In the genomic region with DNA sequence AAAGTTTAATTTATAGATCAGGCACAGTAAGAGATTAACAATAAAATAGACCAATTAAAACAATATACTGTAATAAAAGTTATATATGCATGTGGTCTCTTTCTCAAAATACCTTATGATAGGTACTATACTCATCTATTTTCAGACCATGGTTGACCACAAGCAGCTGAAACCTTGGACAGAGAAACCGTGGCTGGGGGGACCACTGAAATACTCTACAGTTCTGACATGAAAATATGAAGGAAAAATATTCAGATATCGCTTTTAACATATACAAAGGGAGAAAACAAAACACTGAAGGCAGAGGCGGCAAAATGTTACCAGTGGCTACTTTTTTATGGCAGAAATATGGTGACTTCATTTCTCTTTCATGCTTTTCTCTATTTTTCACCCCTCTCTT, we compare ENCODE assay signal across 26 cellular contexts.
DNase-seq lines count a peak whose midpoint lies in the region; ATAC-seq and TF ChIP-seq lines count a peak whose summit lies in the region.
"Had no signal": no experiment of that assay in that cellular context is flagged by ENCODE, and none has a peak within 500 bp of the region (broad histone marks: within the 10 kb centered on the region; RNA-seq: fewer than 3 reads in every experiment).

No MANE protein-coding gene starts in this region.

- peak overlapping the region; percentile 66; the same call in 1 of the 3 replicates for H2BK15ac ChIP-seq in IMR-90 (ENCODE audit: low read depth, low read length)

- H3K4me3 ChIP-seq in IMR-90 (ENCODE audit: insufficient read depth, low read depth, low read length), result no peak overlapping the region
- no peak overlapping the region for H3K4me3 ChIP-seq in esophagus muscularis mucosa
- H3K4me3 ChIP-seq in stomach smooth muscle (ENCODE audit: low read length in 2 of 2), result peak overlapping the region in 1 of 2 donors; percentile 59
- H3K4me3 ChIP-seq: lung, SJSA1 had no signal

- H3K36me3 Mint-ChIP-seq in nephron progenitor cell (ENCODE audit: low read depth), result peaks cover 4% of the 10 kb centered on the region
- no peaks in the 10 kb centered on the region for H3K36me3 Mint-ChIP-seq in activated T-helper 2 cell treated with anti-CD3 and anti-CD28 coated beads, Interferon-gamma antibody, Interleukin-2, Interleukin-4, amounts not matched to agents 10 μg/mL and 5 μg/mL and 100 μg/mL, durations not matched to agents 14 hours and 24 hours and 36 hours (ENCODE audit: low read depth)
- H3K36me3 Mint-ChIP-seq: activated naive CD8-positive, alpha-beta T cell treated with anti-CD3 and anti-CD28 coated beads, Interleukin-2, amount 10 ng/mL, durations not matched to agents 7 days and 5 days; IgD-negative memory B cell; type B pancreatic cell had no signal

- peaks cover 3% of the 10 kb centered on the region for H3K9me3 Mint-ChIP-seq in nephron progenitor cell
- no peaks in the 10 kb centered on the region for H3K9me3 Mint-ChIP-seq in activated T-helper 2 cell treated with anti-CD3 and anti-CD28 coated beads, Interferon-gamma antibody, Interleukin-2, Interleukin-4, amounts not matched to agents 10 μg/mL and 5 μg/mL and 100 μg/mL, durations not matched to agents 14 hours and 24 hours and 36 hours
- H3K9me3 Mint-ChIP-seq: activated naive CD8-positive, alpha-beta T cell treated with anti-CD3 and anti-CD28 coated beads, Interleukin-2, amount 10 ng/mL, durations not matched to agents 7 days and 5 days; IgD-negative memory B cell had no signal

- H3K14ac ChIP-seq in IMR-90 (replicated peaks; ENCODE audit: low read depth, low read length), result 0 out of 2 replicates have a peak overlapping the region, but pooled peaks have one; percentile 80

- no peak overlapping the region for H3K9ac ChIP-seq in IMR-90 (ENCODE audit: low read depth, low read length)
- H3K9ac ChIP-seq in stomach smooth muscle (ENCODE audit: low read length in 2 of 2), result peak overlapping the region; percentile 6 to 34

- H3K9me3 ChIP-seq in IMR-90 (ENCODE audit: control insufficient read depth, insufficient read depth, low read length) (no peaks in the 10 kb centered on the region), esophagus muscularis mucosa (no peaks in the 10 kb centered on the region), stomach smooth muscle (ENCODE audit: control insufficient read depth in 2 of 2, low read length in 2 of 2) (no peaks in the 10 kb centered on the region)
- H3K9me3 ChIP-seq: SJSA1 had no signal

- no peak overlapping the region for H3K4me2 ChIP-seq in IMR-90 (ENCODE audit: low read depth, low read length)

- H3K9me1 ChIP-seq in IMR-90 (ENCODE audit: insufficient read depth, low read length), result peaks cover 10% of the 10 kb centered on the region

- H2AK5ac ChIP-seq in IMR-90 (ENCODE audit: low read depth, low read length), result peak overlapping the region; percentile 80; the same call in 1 of the 2 replicates

- dilution Hi-C loops in IMR-90 (cut with HindIII; ENCODE audit: low sequenced_read_pairs, unreplicated experiment), result loop anchor here (25.0 kb wide), 1 partner anchor 102 kb away; the partner anchor contains the start of gene PDZRN3

- TF ChIP-seq POLR2A in IMR-90 (IDR thresholded peaks at IDR 0.05; ENCODE audit: low read depth, low read length), result no peak
- no peak for TF ChIP-seq POLR2A in esophagus muscularis mucosa (IDR thresholded peaks at IDR 0.05; ENCODE audit: low read depth)

- H3K27me3 Mint-ChIP-seq in nephron progenitor cell (ENCODE audit: low read depth, poor library complexity), result no peaks in the 10 kb centered on the region
- H3K27me3 Mint-ChIP-seq in activated T-helper 2 cell treated with anti-CD3 and anti-CD28 coated beads, Interferon-gamma antibody, Interleukin-2, Interleukin-4, amounts not matched to agents 10 μg/mL and 5 μg/mL and 100 μg/mL, durations not matched to agents 14 hours and 24 hours and 36 hours (ENCODE audit: low read depth), result no peaks in the 10 kb centered on the region

- in situ Hi-C loops in IMR-90 (cut with MboI; ENCODE audit: low sequenced_read_pairs), result loop anchor here (10.0 to 25.0 kb wide), 2 partner anchors 102 to 274 kb away; partner anchors contain the start of gene PDZRN3

- no TSS peak for BruUV-seq in IMR-90 (replicated peaks; lab: Mats Ljungman, UMichigan)

- H2BK5ac ChIP-seq in IMR-90 (ENCODE audit: low read depth, low read length, poor library complexity, severe bottlenecking), result peak overlapping the region; percentile 17

- peaks cover 5 to 32% of the 10 kb centered on the region in 2 experiments; a peak in 3 of 4 replicates for H3K79me1 ChIP-seq in IMR-90 (ENCODE audit: low read depth in 1 of 2, low read length in 2 of 2)

- peak overlapping the region; percentile 88; the same call in 1 of the 2 replicates for H3K27ac ChIP-seq in IMR-90 (ENCODE audit: insufficient read depth, low read length)
- peak overlapping the region; percentile 86 to 88 (median 87) for H3K27ac ChIP-seq in esophagus muscularis mucosa (replicated peaks in 1 of 4)
- H3K27ac ChIP-seq in stomach smooth muscle (ENCODE audit: low read length), result peak overlapping the region; percentile 97
- H3K27ac ChIP-seq: SJSA1 had no signal

- H3K18ac ChIP-seq in IMR-90 (ENCODE audit: low read depth, low read length), result peak overlapping the region; percentile 96

- no CpG with 5 or more reads among the region's 3 CpGs for WGBS in IMR-90 (ENCODE audit: extremely low coverage in 2 of 2, insufficient read length in 1 of 2), 2 experiments
- 71% methylated on average over 3 of the region's 3 CpGs for WGBS in esophagus muscularis mucosa

- H2BK20ac ChIP-seq in IMR-90 (ENCODE audit: low read depth, low read length), result peak overlapping the region; percentile 36; the same call in 1 of the 2 replicates

- peak overlapping the region in 1 of 2 experiments; percentile 48; a peak in 2 of 4 replicates for H4K8ac ChIP-seq in IMR-90 (ENCODE audit: low read depth in 2 of 2, low read length in 2 of 2)

- H3K4me1 ChIP-seq in IMR-90 (ENCODE audit: control insufficient read depth, insufficient read depth, low read length), result peaks cover 31% of the 10 kb centered on the region
- peaks cover 42 to 98% (median 89%) of the 10 kb centered on the region in 4 donors for H3K4me1 ChIP-seq in esophagus muscularis mucosa
- H3K4me1 ChIP-seq in stomach smooth muscle (ENCODE audit: control insufficient read depth, insufficient read depth, low read length), result peaks cover 66% of the 10 kb centered on the region
- H3K4me1 ChIP-seq: SJSA1 had no signal

- no peak for ATAC-seq in IMR-90 (ENCODE audit: low read depth)
- no peak for ATAC-seq in HG02678 (IDR thresholded peaks at IDR 0.05; ENCODE audit: unreplicated experiment)
- no peak for ATAC-seq in HG03196 (IDR thresholded peaks at IDR 0.05; ENCODE audit: unreplicated experiment)
- ATAC-seq: T-helper 17 cell had no signal

- H3K56ac ChIP-seq in IMR-90 (ENCODE audit: extremely low read depth, insufficient read depth, low read length), result no peak overlapping the region

- H3K4me1 Mint-ChIP-seq in nephron progenitor cell, result peaks cover 65% of the 10 kb centered on the region
- H3K4me1 Mint-ChIP-seq in activated T-helper 2 cell treated with anti-CD3 and anti-CD28 coated beads, Interferon-gamma antibody, Interleukin-2, Interleukin-4, amounts not matched to agents 10 μg/mL and 5 μg/mL and 100 μg/mL, durations not matched to agents 14 hours and 24 hours and 36 hours (ENCODE audit: low read depth), result no peaks in the 10 kb centered on the region
- H3K4me1 Mint-ChIP-seq: activated naive CD8-positive, alpha-beta T cell treated with anti-CD3 and anti-CD28 coated beads, Interleukin-2, amount 10 ng/mL, durations not matched to agents 7 days and 5 days; IgD-negative memory B cell had no signal

- H2AK9ac ChIP-seq in IMR-90 (replicated peaks; ENCODE audit: low read depth, low read length, poor library complexity), result no peak overlapping the region

- no peak overlapping the region for H4K91ac ChIP-seq in IMR-90 (ENCODE audit: insufficient read depth, low read depth, low read length)

- CTCF ChIA-PET in IMR-90 (lab: Yijun Ruan, JAX), result interaction anchor here (1.4 to 1.5 kb wide), 2 partner anchors 111 to 258 kb away, joined by 4 to 6 read pairs; no protein-coding TSS in a partner anchor

- POLR2A ChIA-PET in IMR-90 (lab: Charles Lee; ENCODE audit: unreplicated experiment), result no interaction called here

- no peak for TF ChIP-seq EP300 in esophagus muscularis mucosa (IDR thresholded peaks at IDR 0.05)

- H2AFZ ChIP-seq in IMR-90 (replicated peaks; ENCODE audit: low read length, poor library complexity), result no peak overlapping the region

- peak overlapping the region; percentile 94 for H3K4ac ChIP-seq in IMR-90 (ENCODE audit: low read depth, low read length)

- H3K23ac ChIP-seq in IMR-90 (ENCODE audit: low read depth, low read length), result no peak overlapping the region

- no peak for TF ChIP-seq RAD21 in IMR-90 (IDR thresholded peaks at IDR 0.05; ENCODE audit: low read length)

- TF ChIP-seq CTCF in IMR-90 (conservative IDR thresholded peaks at IDR 0.05; ENCODE audit: low read depth, low read length) (no peak), esophagus muscularis mucosa (IDR thresholded peaks at IDR 0.05) (no peak), nephron progenitor cell (IDR thresholded peaks at IDR 0.05) (no peak)

- intact Hi-C loops in IMR-90 (cut with micrococcal nuclease), result loop anchor here (5.0 kb wide), 2 partner anchors 37 to 92 kb away; no protein-coding TSS in a partner anchor
- intact Hi-C loops in esophagus muscularis mucosa (cut with DNase I), result loop anchor here (2.0 to 5.0 kb wide), 3 partner anchors 92 to 297 kb away; no protein-coding TSS in a partner anchor
- intact Hi-C loops in activated T-helper 2 cell treated with anti-CD3 and anti-CD28 coated beads, Interferon-gamma antibody, Interleukin-2, Interleukin-4, amounts not matched to agents 10 μg/mL and 5 μg/mL and 100 μg/mL, durations not matched to agents 14 hours and 24 hours and 36 hours (cut with micrococcal nuclease), result no loop called here

- H4K5ac ChIP-seq in IMR-90 (ENCODE audit: low read depth, low read length), result peak overlapping the region; percentile 79

- peak overlapping the region; percentile 90 for H3K27ac Mint-ChIP-seq in nephron progenitor cell
- H3K27ac Mint-ChIP-seq in activated T-helper 2 cell treated with anti-CD3 and anti-CD28 coated beads, Interferon-gamma antibody, Interleukin-2, Interleukin-4, amounts not matched to agents 10 μg/mL and 5 μg/mL and 100 μg/mL, durations not matched to agents 14 hours and 24 hours and 36 hours, result no peak overlapping the region
- H3K27ac Mint-ChIP-seq: IgD-negative memory B cell, T-helper 17 cell had no signal

- H4K20me1 ChIP-seq in IMR-90 (ENCODE audit: insufficient read depth, low read length), result no peaks in the 10 kb centered on the region

- H3K27me3 ChIP-seq in IMR-90 (ENCODE audit: control insufficient read depth, insufficient read depth, low read length) (no peaks in the 10 kb centered on the region), esophagus muscularis mucosa (no peaks in the 10 kb centered on the region), stomach smooth muscle (ENCODE audit: control insufficient read depth in 1 of 2, insufficient read depth in 2 of 2, low read length in 2 of 2) (no peaks in the 10 kb centered on the region)
- H3K27me3 ChIP-seq: SJSA1 had no signal

- H2BK120ac ChIP-seq in IMR-90 (ENCODE audit: low read depth, low read length), result peak overlapping the region; percentile 94

- peak overlapping the region; percentile 8 for H3K4me3 Mint-ChIP-seq in nephron progenitor cell
- no peak overlapping the region for H3K4me3 Mint-ChIP-seq in activated T-helper 2 cell treated with anti-CD3 and anti-CD28 coated beads, Interferon-gamma antibody, Interleukin-2, Interleukin-4, amounts not matched to agents 10 μg/mL and 5 μg/mL and 100 μg/mL, durations not matched to agents 14 hours and 24 hours and 36 hours (ENCODE audit: low read depth)
- H3K4me3 Mint-ChIP-seq: activated naive CD8-positive, alpha-beta T cell treated with anti-CD3 and anti-CD28 coated beads, Interleukin-2, amount 10 ng/mL, durations not matched to agents 7 days and 5 days; IgD-negative memory B cell; T-helper 17 cell had no signal

- DNase-seq in IMR-90 (no peak), esophagus muscularis mucosa (ENCODE audit: extremely low spot score) (peak; percentile 78), nephron progenitor cell (no peak), NCI-H146 (lab: John Stamatoyannopoulos, UW) (no peak)
- no peak for DNase-seq in activated T-helper 2 cell treated with anti-CD3 and anti-CD28 coated beads, Interferon-gamma antibody, Interleukin-2, Interleukin-4, amounts not matched to agents 10 μg/mL and 5 μg/mL and 100 μg/mL, durations not matched to agents 14 hours and 24 hours and 36 hours (ENCODE audit: low spot score)
- DNase-seq: ACHN; activated CD4-positive, alpha-beta T cell treated with anti-CD3 and anti-CD28 coated beads for 4 hours; activated CD8-positive, alpha-beta memory T cell treated with anti-CD3 and anti-CD28 coated beads for 24 hours; activated gamma-delta T cell; activated naive CD8-positive, alpha-beta T cell treated with anti-CD3 and anti-CD28 coated beads, Interleukin-2, amount 10 ng/mL, durations not matched to agents 7 days and 5 days; activated T-cell treated with anti-CD3 and anti-CD28 coated beads, Interleukin-2, amount 50 U/mL, for 1 hour; central memory CD4-positive, alpha-beta T cell; COR-L47; H7; kidney glomerular epithelial cell; NCI-H1930; small intestine; stimulated activated CD4-positive, alpha-beta T cell treated with anti-CD3 and anti-CD28 coated beads, Interleukin-1b, Interleukin-23, amount 100 ng/mL, for 48 hours; T-helper 17 cell had no signal

- no peaks in the 10 kb centered on the region for H3K36me3 ChIP-seq in IMR-90 (ENCODE audit: control insufficient read depth, insufficient read depth, low read length)
- H3K36me3 ChIP-seq in esophagus muscularis mucosa, result no peaks in the 10 kb centered on the region
- no peaks in the 10 kb centered on the region for H3K36me3 ChIP-seq in stomach smooth muscle (ENCODE audit: control insufficient read depth in 2 of 2, insufficient read depth in 2 of 2, low read length in 2 of 2)
- H3K36me3 ChIP-seq: SJSA1 had no signal
